11 cellular contexts compared by ENCODE assay signal in genomic region chr17:75338335-75338734, GRCh38. TPM values are rescaled to one million over a fixed set of nuclear protein-coding genes. Genes with fewer than 3 reads are reported as not detected.
DNase-seq lines count a peak whose midpoint lies in the region; FAIRE-seq and TF ChIP-seq lines count a peak whose summit lies in the region.
"Had no signal": no experiment of that assay in that cellular context is flagged by ENCODE, and none has a peak within 500 bp of the region (broad histone marks: within the 10 kb centered on the region; RNA-seq: fewer than 3 reads in every experiment).

No MANE protein-coding gene starts in this region.

- peak; percentile 64 for DNase-seq in SKM-1 treated with dmso at 0.1 percent for 144 hours (lab: John Stamatoyannopoulos, UW; ENCODE audit: unreplicated experiment)
- no peak for DNase-seq in SKM-1 (lab: John Stamatoyannopoulos, UW; ENCODE audit: unreplicated experiment)
- DNase-seq in LHCN-M2 (ENCODE audit: low read depth), result peak; percentile 62
- peak; percentile 20 for DNase-seq in adipocyte (ENCODE audit: low read depth)
- DNase-seq in skeletal muscle cell (ENCODE audit: low read depth), result peak; percentile 25
- DNase-seq in testis, result no peak
- no peak for DNase-seq in H54 (ENCODE audit: insufficient read length, low spot score)
- DNase-seq in D721Med (ENCODE audit: insufficient read length, low spot score), result no peak
- DNase-seq: kidney glomerular epithelial cell had no signal

- TF ChIP-seq CTCF in testis (IDR thresholded peaks at IDR 0.05) (no peak), D721Med (IDR thresholded peaks at IDR 0.05; ENCODE audit: insufficient read depth, missing control alignments) (no peak)

- no peak for TF ChIP-seq POLR2A in testis (IDR thresholded peaks at IDR 0.05)
- no peak for TF ChIP-seq POLR2A in H54 (IDR thresholded peaks at IDR 0.05; ENCODE audit: low read depth, low read length)

- H3K36me3 ChIP-seq in adipocyte (ENCODE audit: control insufficient read depth, insufficient read depth, low read length, severe bottlenecking) (no peaks in the 10 kb centered on the region), testis (ENCODE audit: low read depth, missing control alignments) (no peaks in the 10 kb centered on the region)
- H3K36me3 ChIP-seq: thoracic aorta had no signal

- H3K27ac ChIP-seq in testis, result no peak overlapping the region
- H3K27ac ChIP-seq: A549, thoracic aorta had no signal

- H3K4me1 ChIP-seq in adipocyte (ENCODE audit: control insufficient read depth, insufficient read depth, low read length) (peaks cover 29% of the 10 kb centered on the region), testis (peaks cover 6% of the 10 kb centered on the region)
- H3K4me1 ChIP-seq: A549 had no signal

- FAIRE-seq in H54 (lab: Jason Lieb, UNC) (no peak), D721Med (lab: Jason Lieb, UNC) (no peak)
- FAIRE-seq: A549 had no signal

- WGBS in testis, 2 donors, result 60 to 68% methylated on average over 6 of the region's 6 CpGs

- H3K4me3 ChIP-seq in adipocyte (ENCODE audit: low read length) (no peak overlapping the region), skeletal muscle cell (ENCODE audit: low read depth, low read length) (no peak overlapping the region), testis (no peak overlapping the region)
- H3K4me3 ChIP-seq: A549, thoracic aorta had no signal

- peak overlapping the region; percentile 54 for H3K9ac ChIP-seq in adipocyte (ENCODE audit: low read length)

- intact Hi-C loops in testis (cut with DNase I; ENCODE audit: low total_unique reads), result no loop called here

- H3K27me3 ChIP-seq in adipocyte (replicated peaks; ENCODE audit: control insufficient read depth, insufficient read depth, low read length), result no peaks in the 10 kb centered on the region
- no peaks in the 10 kb centered on the region for H3K27me3 ChIP-seq in testis

- H3K9me3 ChIP-seq in adipocyte (ENCODE audit: control insufficient read depth, low read length) (no peaks in the 10 kb centered on the region), testis (no peaks in the 10 kb centered on the region)
- H3K9me3 ChIP-seq: A549, thoracic aorta had no signal

RNA-seq across cellular contexts. Expression of gene SLC25A19, which starts 49.1 kb away (rescaled TPM):
- total RNA-seq in LHCN-M2 (2014; rRNA removed), result 7.1 and 8.7 TPM in 2 replicates
- polyA plus RNA-seq in LHCN-M2 (2012), result 7.6 TPM
- 10 to 100 TPM; 34.3 to 44.6 TPM for total RNA-seq in testis
- 98.0 TPM for polyA plus RNA-seq in testis (ENCODE audit: insufficient read depth, low read depth, low replicate concordance)

Comparison
In these comparisons a context has a peak if more than half of its experiments do, and no peak if none do; other contexts are left out.
1. DNase-seq: peak in SKM-1 treated with dmso at 0.1 percent for 144 hours (single experiment), LHCN-M2 (single experiment), adipocyte (single experiment) and skeletal muscle cell (single experiment); none in SKM-1 (single experiment), testis (single experiment), H54 (single experiment) and D721Med (single experiment).